ENCODE assay signal across 1 cellular context in genomic region chr6:90458353-90459224, GRCh38.
A peak's percentile ranks its signal among the peaks of the same experiment; 100 is the strongest.
TF ChIP-seq lines count a peak whose summit lies in the region.

No MANE protein-coding gene starts in this region.

TF ChIP-seq in K562, 482 proteins besides CTCF, POLR2A, EP300 and RAD21 (continued from another document and continues in another):
- no peak for TF ChIP-seq ZNF766 (CRISPR knock-in tag; conservative IDR thresholded peaks at IDR 0.05)
- TF ChIP-seq SMAD3 (CRISPR knock-in tag; conservative IDR thresholded peaks at IDR 0.05): 0 out of 2 replicates have a peak, but pooled peaks have one; percentile 9
- no peak for TF ChIP-seq NR2C2 (CRISPR knock-in tag; IDR thresholded peaks at IDR 0.05)
- peak; percentile 75 for TF ChIP-seq NR2C2 (tag; IDR thresholded peaks at IDR 0.05)
- peak; percentile 94 for TF ChIP-seq MEIS2 (IDR thresholded peaks at IDR 0.05; ENCODE audit: partially characterized antibody)
- TF ChIP-seq TOE1 (IDR thresholded peaks at IDR 0.05; ENCODE audit: borderline replicate concordance): peak; percentile 65
- no peak for TF ChIP-seq TOE1 (CRISPR knock-in tag; IDR thresholded peaks at IDR 0.05; ENCODE audit: borderline replicate concordance, low read depth)
- peak; percentile 86 for TF ChIP-seq SOX6 (IDR thresholded peaks at IDR 0.05)
- TF ChIP-seq C11orf30 (IDR thresholded peaks at IDR 0.05; ENCODE audit: low read depth): peak; percentile 46; the same call in 1 of the 2 replicates
- 0 out of 2 replicates have a peak, but pooled peaks have one; percentile 9 for TF ChIP-seq ZNF239 (CRISPR knock-in tag; IDR thresholded peaks at IDR 0.05)
- TF ChIP-seq CXXC5 (CRISPR knock-in tag; IDR thresholded peaks at IDR 0.05): peak; percentile 71
- TF ChIP-seq NCOA2 (IDR thresholded peaks at IDR 0.05; ENCODE audit: partially characterized antibody in 2 of 2): peak; percentile 54 to 86
- peak; percentile 80 for TF ChIP-seq NCOR1 (IDR thresholded peaks at IDR 0.05)
- peak in 1 of 2 experiments; percentile 42; a peak in 1 of 4 replicates for TF ChIP-seq CSDE1 (IDR thresholded peaks at IDR 0.05)
- TF ChIP-seq, protein P1, sequence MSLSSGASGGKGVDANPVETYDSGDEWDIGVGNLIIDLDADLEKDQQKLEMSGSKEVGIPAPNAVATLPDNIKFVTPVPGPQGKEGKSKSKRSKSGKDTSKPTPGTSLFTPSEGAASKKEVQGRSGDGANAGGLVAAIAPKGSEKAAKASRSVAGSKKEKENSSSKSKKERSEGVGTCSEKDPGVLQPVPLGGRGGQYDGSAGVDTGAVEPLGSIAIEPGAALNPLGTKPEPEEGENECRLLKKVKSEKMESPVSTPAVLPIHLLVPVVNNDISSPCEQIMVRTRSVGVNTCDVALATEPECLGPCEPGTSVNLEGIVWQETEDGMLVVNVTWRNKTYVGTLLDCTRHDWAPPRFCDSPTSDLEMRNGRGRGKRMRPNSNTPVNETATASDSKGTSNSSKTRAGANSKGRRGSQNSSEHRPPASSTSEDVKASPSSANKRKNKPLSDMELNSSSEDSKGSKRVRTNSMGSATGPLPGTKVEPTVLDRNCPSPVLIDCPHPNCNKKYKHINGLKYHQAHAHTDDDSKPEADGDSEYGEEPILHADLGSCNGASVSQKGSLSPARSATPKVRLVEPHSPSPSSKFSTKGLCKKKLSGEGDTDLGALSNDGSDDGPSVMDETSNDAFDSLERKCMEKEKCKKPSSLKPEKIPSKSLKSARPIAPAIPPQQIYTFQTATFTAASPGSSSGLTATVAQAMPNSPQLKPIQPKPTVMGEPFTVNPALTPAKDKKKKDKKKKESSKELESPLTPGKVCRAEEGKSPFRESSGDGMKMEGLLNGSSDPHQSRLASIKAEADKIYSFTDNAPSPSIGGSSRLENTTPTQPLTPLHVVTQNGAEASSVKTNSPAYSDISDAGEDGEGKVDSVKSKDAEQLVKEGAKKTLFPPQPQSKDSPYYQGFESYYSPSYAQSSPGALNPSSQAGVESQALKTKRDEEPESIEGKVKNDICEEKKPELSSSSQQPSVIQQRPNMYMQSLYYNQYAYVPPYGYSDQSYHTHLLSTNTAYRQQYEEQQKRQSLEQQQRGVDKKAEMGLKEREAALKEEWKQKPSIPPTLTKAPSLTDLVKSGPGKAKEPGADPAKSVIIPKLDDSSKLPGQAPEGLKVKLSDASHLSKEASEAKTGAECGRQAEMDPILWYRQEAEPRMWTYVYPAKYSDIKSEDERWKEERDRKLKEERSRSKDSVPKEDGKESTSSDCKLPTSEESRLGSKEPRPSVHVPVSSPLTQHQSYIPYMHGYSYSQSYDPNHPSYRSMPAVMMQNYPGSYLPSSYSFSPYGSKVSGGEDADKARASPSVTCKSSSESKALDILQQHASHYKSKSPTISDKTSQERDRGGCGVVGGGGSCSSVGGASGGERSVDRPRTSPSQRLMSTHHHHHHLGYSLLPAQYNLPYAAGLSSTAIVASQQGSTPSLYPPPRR (CRISPR knock-in tag; IDR thresholded peaks at IDR 0.05; ENCODE audit: borderline replicate concordance): no peak
- peak in 1 of 2 experiments; percentile 91; a peak in 2 of 4 replicates for TF ChIP-seq TBL1XR1 (IDR thresholded peaks at IDR 0.05; ENCODE audit: low read length in 2 of 2)
- no peak for TF ChIP-seq ZBED1 (IDR thresholded peaks at IDR 0.05)
- TF ChIP-seq TAF7 (tag; IDR thresholded peaks at IDR 0.05): 0 out of 2 replicates have a peak, but pooled peaks have one; percentile 23
- no peak for TF ChIP-seq BRD4 (IDR thresholded peaks at IDR 0.05)
- no peak for TF ChIP-seq DDX20 (tag; IDR thresholded peaks at IDR 0.05; ENCODE audit: low read depth)
- TF ChIP-seq LCOR (CRISPR knock-in tag; IDR thresholded peaks at IDR 0.05): 0 out of 2 replicates have a peak, but pooled peaks have one; percentile 26
- TF ChIP-seq HLTF (IDR thresholded peaks at IDR 0.05): no peak
- TF ChIP-seq RBM22 (IDR thresholded peaks at IDR 0.05; ENCODE audit: low read depth, low read length, poor library complexity, severe bottlenecking): no peak
- TF ChIP-seq TCF7 (IDR thresholded peaks at IDR 0.05; ENCODE audit: borderline replicate concordance): no peak
- TF ChIP-seq ARID1B (IDR thresholded peaks at IDR 0.05): peak; percentile 90
- no peak for TF ChIP-seq ZZZ3 (IDR thresholded peaks at IDR 0.05)
- TF ChIP-seq MEF2D (tag; conservative IDR thresholded peaks at IDR 0.05; ENCODE audit: low read depth): no peak; the same call in 1 of the 2 replicates
- TF ChIP-seq ARNT (IDR thresholded peaks at IDR 0.05): peak in 1 of 2 experiments; percentile 37; a peak in 1 of 4 replicates
- TF ChIP-seq SIN3A (IDR thresholded peaks at IDR 0.05; ENCODE audit: borderline replicate concordance in 2 of 2, control insufficient read depth in 1 of 2, low read depth in 2 of 2, low read length in 2 of 2): no peak
- TF ChIP-seq NUFIP1 (IDR thresholded peaks at IDR 0.05; ENCODE audit: partially characterized antibody): no peak
- TF ChIP-seq TAL1 (IDR thresholded peaks at IDR 0.05): 0 out of 2 replicates have a peak, but pooled peaks have one; percentile 14
- TF ChIP-seq HINFP (tag; conservative IDR thresholded peaks at IDR 0.05; ENCODE audit: low read depth): 0 out of 2 replicates have a peak, but pooled peaks have one; percentile 5
- 0 out of 2 replicates have a peak, but pooled peaks have one; percentile 18 for TF ChIP-seq ERF (CRISPR knock-in tag; IDR thresholded peaks at IDR 0.05)
- TF ChIP-seq MCM2 (IDR thresholded peaks at IDR 0.05; ENCODE audit: low read depth): no peak
- no peak for TF ChIP-seq ZBTB5 (IDR thresholded peaks at IDR 0.05)
- TF ChIP-seq SMAD1 (IDR thresholded peaks at IDR 0.05; ENCODE audit: low read depth, low read length, partially characterized antibody): peak; percentile 56
- TF ChIP-seq ESRRB (CRISPR knock-in tag; IDR thresholded peaks at IDR 0.05; ENCODE audit: borderline replicate concordance): no peak
- no peak for TF ChIP-seq SIN3B (IDR thresholded peaks at IDR 0.05; ENCODE audit: low read depth)
- 0 out of 2 replicates have a peak, but pooled peaks have one; percentile 14 for TF ChIP-seq MAFG (tag; conservative IDR thresholded peaks at IDR 0.05)
- 0 out of 2 replicates have a peak, but pooled peaks have one; percentile 4 for TF ChIP-seq NFE2 (IDR thresholded peaks at IDR 0.05; ENCODE audit: low read depth)
- peak; percentile 70 for TF ChIP-seq ETV1 (tag; conservative IDR thresholded peaks at IDR 0.05; ENCODE audit: low read depth)
- TF ChIP-seq, protein P2, sequence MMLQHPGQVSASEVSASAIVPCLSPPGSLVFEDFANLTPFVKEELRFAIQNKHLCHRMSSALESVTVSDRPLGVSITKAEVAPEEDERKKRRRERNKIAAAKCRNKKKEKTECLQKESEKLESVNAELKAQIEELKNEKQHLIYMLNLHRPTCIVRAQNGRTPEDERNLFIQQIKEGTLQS (IDR thresholded peaks at IDR 0.05): peak; percentile 97
- TF ChIP-seq, protein P2 (CRISPR knock-in tag; conservative IDR thresholded peaks at IDR 0.05): no peak; the same call in 1 of the 2 replicates
- no peak for TF ChIP-seq ATF1 (CRISPR knock-in tag; IDR thresholded peaks at IDR 0.05)
- TF ChIP-seq ATF1 (tag; IDR thresholded peaks at IDR 0.05): peak; percentile 91
- peak; percentile 79 for TF ChIP-seq POLR2H (tag; IDR thresholded peaks at IDR 0.05; ENCODE audit: low read depth)
- no peak for TF ChIP-seq SREBF2 (CRISPR knock-in tag; IDR thresholded peaks at IDR 0.05)
- peak; percentile 12; the same call in 1 of the 2 replicates for TF ChIP-seq E2F3 (CRISPR knock-in tag; IDR thresholded peaks at IDR 0.05)
- no peak for TF ChIP-seq MCM3 (IDR thresholded peaks at IDR 0.05)
- peak; percentile 63; the same call in 1 of the 2 replicates for TF ChIP-seq TFAP4 (CRISPR knock-in tag; IDR thresholded peaks at IDR 0.05; ENCODE audit: borderline replicate concordance)
- peak; percentile 98 for TF ChIP-seq JUND (IDR thresholded peaks at IDR 0.05; ENCODE audit: borderline replicate concordance, low read depth, low read length)
- peak; percentile 97 for TF ChIP-seq JUND (tag; IDR thresholded peaks at IDR 0.05; ENCODE audit: borderline replicate concordance, low read depth, low read length)
- TF ChIP-seq, protein P3, sequence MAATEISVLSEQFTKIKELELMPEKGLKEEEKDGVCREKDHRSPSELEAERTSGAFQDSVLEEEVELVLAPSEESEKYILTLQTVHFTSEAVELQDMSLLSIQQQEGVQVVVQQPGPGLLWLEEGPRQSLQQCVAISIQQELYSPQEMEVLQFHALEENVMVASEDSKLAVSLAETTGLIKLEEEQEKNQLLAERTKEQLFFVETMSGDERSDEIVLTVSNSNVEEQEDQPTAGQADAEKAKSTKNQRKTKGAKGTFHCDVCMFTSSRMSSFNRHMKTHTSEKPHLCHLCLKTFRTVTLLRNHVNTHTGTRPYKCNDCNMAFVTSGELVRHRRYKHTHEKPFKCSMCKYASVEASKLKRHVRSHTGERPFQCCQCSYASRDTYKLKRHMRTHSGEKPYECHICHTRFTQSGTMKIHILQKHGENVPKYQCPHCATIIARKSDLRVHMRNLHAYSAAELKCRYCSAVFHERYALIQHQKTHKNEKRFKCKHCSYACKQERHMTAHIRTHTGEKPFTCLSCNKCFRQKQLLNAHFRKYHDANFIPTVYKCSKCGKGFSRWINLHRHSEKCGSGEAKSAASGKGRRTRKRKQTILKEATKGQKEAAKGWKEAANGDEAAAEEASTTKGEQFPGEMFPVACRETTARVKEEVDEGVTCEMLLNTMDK (IDR thresholded peaks at IDR 0.05; ENCODE audit: borderline replicate concordance, insufficient read depth, low read depth, low read length, poor library complexity, severe bottlenecking): no peak
- no peak for TF ChIP-seq FUS (optimal IDR thresholded peaks at IDR 0.05; ENCODE audit: low read depth, low read length)
- peak; percentile 17 for TF ChIP-seq TAF1 (IDR thresholded peaks at IDR 0.05; ENCODE audit: control insufficient read depth, extremely low read depth, insufficient read depth, low read length, severe bottlenecking)
- TF ChIP-seq, protein P4, sequence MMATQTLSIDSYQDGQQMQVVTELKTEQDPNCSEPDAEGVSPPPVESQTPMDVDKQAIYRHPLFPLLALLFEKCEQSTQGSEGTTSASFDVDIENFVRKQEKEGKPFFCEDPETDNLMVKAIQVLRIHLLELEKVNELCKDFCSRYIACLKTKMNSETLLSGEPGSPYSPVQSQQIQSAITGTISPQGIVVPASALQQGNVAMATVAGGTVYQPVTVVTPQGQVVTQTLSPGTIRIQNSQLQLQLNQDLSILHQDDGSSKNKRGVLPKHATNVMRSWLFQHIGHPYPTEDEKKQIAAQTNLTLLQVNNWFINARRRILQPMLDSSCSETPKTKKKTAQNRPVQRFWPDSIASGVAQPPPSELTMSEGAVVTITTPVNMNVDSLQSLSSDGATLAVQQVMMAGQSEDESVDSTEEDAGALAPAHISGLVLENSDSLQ (IDR thresholded peaks at IDR 0.05): peak; percentile 74
- peak; percentile 77 for TF ChIP-seq LEF1 (IDR thresholded peaks at IDR 0.05)
- TF ChIP-seq CEBPG (CRISPR knock-in tag; IDR thresholded peaks at IDR 0.05): no peak
- 0 out of 4 replicates have a peak, but pooled peaks of 1 of the 2 experiments have one; percentile 42 for TF ChIP-seq CEBPG (tag; conservative IDR thresholded peaks at IDR 0.05 in 1 of 2, IDR thresholded peaks at IDR 0.05 in 1 of 2)
- no peak for TF ChIP-seq KLF6 (CRISPR knock-in tag; IDR thresholded peaks at IDR 0.05; ENCODE audit: borderline replicate concordance)
- TF ChIP-seq BCOR (IDR thresholded peaks at IDR 0.05): peak; percentile 35; the same call in 1 of the 2 replicates
- TF ChIP-seq MTA3 (IDR thresholded peaks at IDR 0.05; ENCODE audit: borderline replicate concordance): peak; percentile 68
- TF ChIP-seq HDAC2 (IDR thresholded peaks at IDR 0.05): peak; percentile 52; the same call in 1 of the 2 replicates
- TF ChIP-seq ZNF217 (CRISPR knock-in tag; IDR thresholded peaks at IDR 0.05): no peak
- TF ChIP-seq ZNF584 (CRISPR knock-in tag; IDR thresholded peaks at IDR 0.05; ENCODE audit: low read depth): peak; percentile 68; the same call in 1 of the 2 replicates
- no peak for TF ChIP-seq ZNF778 (CRISPR knock-in tag; IDR thresholded peaks at IDR 0.05)
- no peak for TF ChIP-seq CBX2 (IDR thresholded peaks at IDR 0.05; ENCODE audit: insufficient read depth, low read length, poor library complexity, severe bottlenecking)
- no peak for TF ChIP-seq HNRNPH1 (optimal IDR thresholded peaks at IDR 0.05; ENCODE audit: low read depth, low read length)
- TF ChIP-seq RFX7 (CRISPR knock-in tag; IDR thresholded peaks at IDR 0.05): no peak
- TF ChIP-seq DMBX1 (CRISPR knock-in tag; IDR thresholded peaks at IDR 0.05; ENCODE audit: borderline replicate concordance): peak; percentile 88
